In genomic region chr10:43754569-43755260, GRCh38 we compare ENCODE assay signal across 22 cellular contexts.
"Had no signal": no experiment of that assay in that cellular context is flagged by ENCODE, and none has a peak within 500 bp of the region (broad histone marks: within the 10 kb centered on the region; RNA-seq: fewer than 3 reads in every experiment).

No MANE protein-coding gene starts in this region.

- H3K27me3 ChIP-seq: heart right ventricle, pancreas, tibial artery, upper lobe of left lung had no signal

- ATAC-seq: left cardiac atrium; left ventricle myocardium superior; natural killer cell treated with Interleukin-12 subunit alpha and Interleukin-12 subunit beta and Interleukin-15 and Interleukin-18, amount 100 ng/mL, for 72 hours; pancreas; right cardiac atrium; stimulated activated naive CD8-positive, alpha-beta T cell treated with anti-CD3 and anti-CD28 coated beads, Interleukin-15, Interleukin-2, amounts not matched to agents 100 U/mL and 50 U/mL, for 24 hours had no signal

- H3K4me3 ChIP-seq: coronary artery, heart right ventricle, lung, pancreas, tibial artery, upper lobe of left lung had no signal

- H3K4me1 ChIP-seq: tibial artery, upper lobe of left lung had no signal

- H3K36me3 ChIP-seq: heart right ventricle, pancreas, tibial artery, upper lobe of left lung had no signal

- H3K4me3 Mint-ChIP-seq: natural killer cell treated with Interleukin-12 subunit alpha and Interleukin-12 subunit beta and Interleukin-15 and Interleukin-18, amount 100 ng/mL, for 72 hours had no signal

- H3K9me3 ChIP-seq: heart right ventricle, pancreas, tibial artery, upper lobe of left lung had no signal

- FAIRE-seq: frontal cortex, kidney, pancreas, small intestine had no signal

- DNase-seq: caudate nucleus; effector CD4-positive, alpha-beta T cell; heart right ventricle; hypothalamus; kidney; left cardiac atrium; left ventricle myocardium superior; mesenchymal stem cell; midbrain; occipital lobe; pancreas; right cardiac atrium; small intestine; stimulated activated CD4-positive, alpha-beta T cell treated with anti-CD3 and anti-CD28 coated beads, Interleukin-2, amount 100 ng/mL, for 48 hours; stimulated activated naive CD8-positive, alpha-beta T cell treated with anti-CD3 and anti-CD28 coated beads, Interleukin-15, Interleukin-2, amounts not matched to agents 100 U/mL and 50 U/mL, for 24 hours; tibial artery; upper lobe of left lung had no signal

- H3K27ac ChIP-seq: coronary artery, pancreas, tibial artery, upper lobe of left lung had no signal

- H3K9me3 Mint-ChIP-seq: natural killer cell treated with Interleukin-12 subunit alpha and Interleukin-12 subunit beta and Interleukin-15 and Interleukin-18, amount 100 ng/mL, for 72 hours had no signal

- H3K36me3 Mint-ChIP-seq: natural killer cell treated with Interleukin-12 subunit alpha and Interleukin-12 subunit beta and Interleukin-15 and Interleukin-18, amount 100 ng/mL, for 72 hours had no signal

- H3K27ac Mint-ChIP-seq: natural killer cell treated with Interleukin-12 subunit alpha and Interleukin-12 subunit beta and Interleukin-15 and Interleukin-18, amount 100 ng/mL, for 72 hours; progenitor cell of endocrine pancreas had no signal
